ENCODE assay signal across 16 cellular contexts in the genomic region with DNA sequence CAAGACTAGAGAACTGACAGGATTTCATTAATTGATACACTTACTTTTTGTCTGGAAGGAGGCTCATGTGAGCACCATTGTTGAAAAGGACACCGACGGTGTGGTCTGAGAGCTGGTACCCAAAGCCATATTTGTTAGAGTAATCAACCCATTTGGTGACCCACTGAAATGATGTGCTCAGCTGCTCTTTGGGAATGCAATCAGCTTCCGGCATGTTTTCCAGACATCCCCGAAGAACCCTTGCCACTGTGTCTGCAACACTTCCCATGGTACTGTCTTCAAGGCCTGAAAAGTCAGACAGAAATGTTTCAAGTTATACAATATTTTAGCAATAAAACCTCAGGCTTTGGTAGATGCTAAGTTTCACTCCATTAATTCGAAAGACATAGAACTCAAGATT. TPM values are rescaled to one million over a fixed set of nuclear protein-coding genes. Genes with fewer than 3 reads are reported as not detected.
A peak's percentile ranks its signal among the peaks of the same experiment; 100 is the strongest.
DNase-seq lines count a peak whose midpoint lies in the region; ATAC-seq and TF ChIP-seq lines count a peak whose summit lies in the region.
"Had no signal": no experiment of that assay in that cellular context is flagged by ENCODE, and none has a peak within 500 bp of the region (broad histone marks: within the 10 kb centered on the region; RNA-seq: fewer than 3 reads in every experiment).

No MANE protein-coding gene starts in this region.

- in situ Hi-C loops in IMR-90 (cut with MboI; ENCODE audit: low sequenced_read_pairs), result loop anchor here (5.0 to 25.0 kb wide), 3 partner anchors 673 to 1543 kb away; partner anchors contain the start of gene SETD9
- in situ Hi-C loops in astrocyte of the spinal cord (cut with HindIII; ENCODE audit: low sequenced_read_pairs), result loop anchor here (25.0 kb wide), 2 partner anchors 668 to 968 kb away; partner anchors contain the start of gene ACTBL2
- in situ Hi-C loops in gastrocnemius medialis (cut with MboI; ENCODE audit: low sequenced_read_pairs in 4 of 4), result loop anchor here in 3 of 4 donors (10.0 to 25.0 kb wide), 4 partner anchors 568 to 1543 kb away; partner anchors contain the start of gene SETD9 (in 1 of the 3)

- no peak overlapping the region for H2AFZ ChIP-seq in IMR-90 (replicated peaks; ENCODE audit: low read length, poor library complexity)

- ATAC-seq in IMR-90 (ENCODE audit: low read depth), result no peak
- no peak for ATAC-seq in gastrocnemius medialis
- ATAC-seq in GM21367 (IDR thresholded peaks at IDR 0.05; ENCODE audit: unreplicated experiment), result no peak
- ATAC-seq in GM18511 (IDR thresholded peaks at IDR 0.05; ENCODE audit: unreplicated experiment), result no peak
- ATAC-seq in GM18858 (IDR thresholded peaks at IDR 0.05; ENCODE audit: unreplicated experiment), result no peak
- ATAC-seq: body of pancreas; stimulated activated naive CD8-positive, alpha-beta T cell treated with anti-CD3 and anti-CD28 coated beads, Interleukin-15, Interleukin-2, amounts not matched to agents 100 U/mL and 50 U/mL, for 24 hours had no signal

- H3K18ac ChIP-seq in IMR-90 (ENCODE audit: low read depth, low read length), result no peak overlapping the region

- TF ChIP-seq POLR2A in IMR-90 (IDR thresholded peaks at IDR 0.05; ENCODE audit: low read depth, low read length), result no peak
- TF ChIP-seq POLR2A in gastrocnemius medialis (IDR thresholded peaks at IDR 0.05), result no peak

- H3K27ac ChIP-seq in IMR-90 (ENCODE audit: insufficient read depth, low read length) (peak overlapping the region; percentile 1; the same call in 1 of the 2 replicates), gastrocnemius medialis (no peak overlapping the region)
- H3K27ac ChIP-seq: body of pancreas had no signal

- no peak overlapping the region for H2BK20ac ChIP-seq in IMR-90 (ENCODE audit: low read depth, low read length)

- DNase-seq in IMR-90 (no peak), astrocyte of the spinal cord (ENCODE audit: low read depth, low spot score) (no peak), fibroblast of the aortic adventitia (ENCODE audit: low read depth) (peak; percentile 38), retinal pigment epithelial cell (ENCODE audit: low read depth) (no peak), gastrocnemius medialis (no peak)
- DNase-seq: body of pancreas; C1 segment of cervical spinal cord; GOT3; NCI-H187; NCI-H748 treated with DMSO at 0.1 percent for 48 hours; SHP77; stimulated activated naive CD8-positive, alpha-beta T cell treated with anti-CD3 and anti-CD28 coated beads, Interleukin-15, Interleukin-2, amounts not matched to agents 100 U/mL and 50 U/mL, for 24 hours; T1000 had no signal

- no TSS peak for BruUV-seq in IMR-90 (replicated peaks; lab: Mats Ljungman, UMichigan)

- TF ChIP-seq CTCF in IMR-90 (conservative IDR thresholded peaks at IDR 0.05; ENCODE audit: low read depth, low read length) (no peak), astrocyte of the spinal cord (IDR thresholded peaks at IDR 0.05; ENCODE audit: low read depth, low read length) (no peak), fibroblast of the aortic adventitia (IDR thresholded peaks at IDR 0.05; ENCODE audit: insufficient read depth, low read length) (no peak), retinal pigment epithelial cell (conservative IDR thresholded peaks at IDR 0.05; ENCODE audit: low read depth, low read length) (no peak), gastrocnemius medialis (IDR thresholded peaks at IDR 0.05 in 4 of 5, conservative IDR thresholded peaks at IDR 0.05 in 1 of 5) (no peak)

- peaks cover 63% of the 10 kb centered on the region for H4K20me1 ChIP-seq in IMR-90 (ENCODE audit: insufficient read depth, low read length)

- H3K9ac ChIP-seq in IMR-90 (ENCODE audit: low read depth, low read length), result peak overlapping the region; percentile 19; the same call in 1 of the 2 replicates

- peak overlapping the region; percentile 39; the same call in 1 of the 2 replicates for H3K14ac ChIP-seq in IMR-90 (replicated peaks; ENCODE audit: low read depth, low read length)

- no peak overlapping the region for H4K8ac ChIP-seq in IMR-90 (ENCODE audit: low read depth in 2 of 2, low read length in 2 of 2)

- peak overlapping the region; percentile 69 for H3K4me2 ChIP-seq in IMR-90 (ENCODE audit: low read depth, low read length)

- no peak overlapping the region for H2BK5ac ChIP-seq in IMR-90 (ENCODE audit: low read depth, low read length, poor library complexity, severe bottlenecking)

- H3K27me3 ChIP-seq in IMR-90 (ENCODE audit: control insufficient read depth, insufficient read depth, low read length) (no peaks in the 10 kb centered on the region), gastrocnemius medialis (no peaks in the 10 kb centered on the region)
- H3K27me3 ChIP-seq: body of pancreas had no signal

- no peaks in the 10 kb centered on the region for H3K9me3 ChIP-seq in IMR-90 (ENCODE audit: control insufficient read depth, insufficient read depth, low read length)
- H3K9me3 ChIP-seq in gastrocnemius medialis, result no peaks in the 10 kb centered on the region
- H3K9me3 ChIP-seq: body of pancreas had no signal

- H2AK9ac ChIP-seq in IMR-90 (replicated peaks; ENCODE audit: low read depth, low read length, poor library complexity), result no peak overlapping the region

- no peak overlapping the region for H3K56ac ChIP-seq in IMR-90 (ENCODE audit: extremely low read depth, insufficient read depth, low read length)

- H4K5ac ChIP-seq in IMR-90 (ENCODE audit: low read depth, low read length), result no peak overlapping the region

- no peak overlapping the region for H3K4ac ChIP-seq in IMR-90 (ENCODE audit: low read depth, low read length)

- peaks cover 25 to 44% of the 10 kb centered on the region in 2 experiments for H3K79me1 ChIP-seq in IMR-90 (ENCODE audit: low read depth in 1 of 2, low read length in 2 of 2)

- H2BK120ac ChIP-seq in IMR-90 (ENCODE audit: low read depth, low read length), result no peak overlapping the region

- H3K4me1 ChIP-seq in IMR-90 (ENCODE audit: control insufficient read depth, insufficient read depth, low read length) (peaks cover 2% of the 10 kb centered on the region; the same call in 1 of the 2 replicates), gastrocnemius medialis (no peaks in the 10 kb centered on the region)

- H3K36me3 ChIP-seq in IMR-90 (ENCODE audit: control insufficient read depth, insufficient read depth, low read length), result peaks cover 58% of the 10 kb centered on the region
- peaks cover 3 to 41% of the 10 kb centered on the region in 2 donors for H3K36me3 ChIP-seq in gastrocnemius medialis

- H2BK15ac ChIP-seq in IMR-90 (ENCODE audit: low read depth, low read length), result no peak overlapping the region

- H4K91ac ChIP-seq in IMR-90 (ENCODE audit: insufficient read depth, low read depth, low read length), result no peak overlapping the region

- POLR2A ChIA-PET in IMR-90 (lab: Charles Lee; ENCODE audit: unreplicated experiment), result interaction anchor here (1.6 kb wide), 1 partner anchor 568 kb away, joined by 5 read pairs; no protein-coding TSS in a partner anchor

- dilution Hi-C loops in IMR-90 (cut with HindIII; ENCODE audit: low sequenced_read_pairs, unreplicated experiment), result no loop called here

- CTCF ChIA-PET in IMR-90 (lab: Yijun Ruan, JAX), result interaction anchor here (0.6 to 1.4 kb wide), 2 partner anchors 360 to 568 kb away, joined by 3 to 4 read pairs; no protein-coding TSS in a partner anchor

- TF ChIP-seq RAD21 in IMR-90 (IDR thresholded peaks at IDR 0.05; ENCODE audit: low read length), result no peak

- H2AK5ac ChIP-seq in IMR-90 (ENCODE audit: low read depth, low read length), result no peak overlapping the region

- no peak overlapping the region for H3K23ac ChIP-seq in IMR-90 (ENCODE audit: low read depth, low read length)

- intact Hi-C loops in IMR-90 (cut with micrococcal nuclease) (loop anchor here (5.0 kb wide), 4 partner anchors 133 to 393 kb away; no protein-coding TSS in a partner anchor), gastrocnemius medialis (cut with DNase I; ENCODE audit: low total_unique reads) (no loop called here)

- WGBS in IMR-90 (ENCODE audit: extremely low coverage in 2 of 2, insufficient read length in 1 of 2), 2 experiments, result 97% methylated on average over 4 of the region's 5 CpGs; no CpG with 5 or more reads in 1 of the 2 experiments

- peaks cover 5% of the 10 kb centered on the region; the same call in 1 of the 2 replicates for H3K9me1 ChIP-seq in IMR-90 (ENCODE audit: insufficient read depth, low read length)

- no peak overlapping the region; the same call in 1 of the 2 replicates for H3K4me3 ChIP-seq in IMR-90 (ENCODE audit: insufficient read depth, low read depth, low read length)
- peak overlapping the region; percentile 90 for H3K4me3 ChIP-seq in astrocyte of the spinal cord (ENCODE audit: low read depth, low read length)
- peak overlapping the region; percentile 83 for H3K4me3 ChIP-seq in fibroblast of the aortic adventitia (ENCODE audit: low read depth, low read length)
- peak overlapping the region; percentile 66 for H3K4me3 ChIP-seq in retinal pigment epithelial cell (ENCODE audit: low read length)
- H3K4me3 ChIP-seq in gastrocnemius medialis, result peak overlapping the region in 2 of 4 donors; percentile 10 to 90
- H3K4me3 ChIP-seq: body of pancreas had no signal

TF ChIP-seq in IMR-90, 13 proteins besides CTCF, POLR2A, EP300 and RAD21 (continues in another document):
- no peak for TF ChIP-seq MAFK (IDR thresholded peaks at IDR 0.05; ENCODE audit: low read depth, low read length)
- no peak for TF ChIP-seq FOS (IDR thresholded peaks at IDR 0.05; ENCODE audit: low read depth, low read length)
- no peak for TF ChIP-seq CHD1 (IDR thresholded peaks at IDR 0.05; ENCODE audit: low read depth, low read length)
- no peak for TF ChIP-seq NFE2L2 (IDR thresholded peaks at IDR 0.05; ENCODE audit: low read depth, low read length)
- no peak for TF ChIP-seq MXI1 (IDR thresholded peaks at IDR 0.05; ENCODE audit: borderline replicate concordance, low read depth, low read length)
- no peak for TF ChIP-seq MAZ (IDR thresholded peaks at IDR 0.05; ENCODE audit: borderline replicate concordance, low read depth, low read length)
- TF ChIP-seq BHLHE40 (IDR thresholded peaks at IDR 0.05; ENCODE audit: low read depth, low read length), result no peak
- no peak for TF ChIP-seq SMC3 (IDR thresholded peaks at IDR 0.05; ENCODE audit: low read depth, low read length)

RNA-seq across cellular contexts. Expression of gene PLK2, which starts 4.4 kb away (rescaled TPM):
- total RNA-seq in IMR-90 (2012; rRNA removed), result 322 and 337 TPM in 2 replicates
- 129 and 145 TPM in 2 replicates for polyA plus RNA-seq in IMR-90 (2012; rRNA removed)
- polyA plus RNA-seq in IMR-90 (2012; cell fraction: cytosol; rRNA removed), result 73.7 and 140 TPM in 2 replicates
- 303 and 325 TPM in 2 replicates for polyA plus RNA-seq in IMR-90 (2012; cell fraction: nucleus; rRNA removed; ENCODE audit: low replicate concordance)
- total RNA-seq in fibroblast of the aortic adventitia (ENCODE audit: low replicate concordance), result 400 and 1,041 TPM in 2 replicates
- 10 to 100 TPM in 2 of 4 donors, 1 to 10 TPM in 2; 5.6 to 21.9 (median 10.6) TPM for total RNA-seq in gastrocnemius medialis

RNA-seq across cellular contexts. Expression of gene GAPT, which starts 35.7 kb away (rescaled TPM):
- total RNA-seq in IMR-90 (2012; rRNA removed) (not detected in 2 replicates), fibroblast of the aortic adventitia (ENCODE audit: low replicate concordance) (not detected in 2 replicates), gastrocnemius medialis (under 1 TPM in 1 of 4 donors, not detected in 3; 0.60 TPM)
- not detected in 2 replicates for polyA plus RNA-seq in IMR-90 (2012; rRNA removed)
- not detected in 2 replicates for polyA plus RNA-seq in IMR-90 (2012; cell fraction: cytosol; rRNA removed)
- not detected in 2 replicates for polyA plus RNA-seq in IMR-90 (2012; cell fraction: nucleus; rRNA removed; ENCODE audit: low replicate concordance)

Comparison
In these comparisons a context has a peak if more than half of its experiments do, and no peak if none do; other contexts are left out.
1. RNA of gene PLK2, which starts 4.4 kb away (total RNA-seq): 400 to 1,041 TPM in fibroblast of the aortic adventitia and 322 to 337 TPM in IMR-90; 5.6 to 21.9 TPM in gastrocnemius medialis; every median in the first group is over 10 times any median in the second.